ENCODE assay signal across 10 cellular contexts in the genomic region with DNA sequence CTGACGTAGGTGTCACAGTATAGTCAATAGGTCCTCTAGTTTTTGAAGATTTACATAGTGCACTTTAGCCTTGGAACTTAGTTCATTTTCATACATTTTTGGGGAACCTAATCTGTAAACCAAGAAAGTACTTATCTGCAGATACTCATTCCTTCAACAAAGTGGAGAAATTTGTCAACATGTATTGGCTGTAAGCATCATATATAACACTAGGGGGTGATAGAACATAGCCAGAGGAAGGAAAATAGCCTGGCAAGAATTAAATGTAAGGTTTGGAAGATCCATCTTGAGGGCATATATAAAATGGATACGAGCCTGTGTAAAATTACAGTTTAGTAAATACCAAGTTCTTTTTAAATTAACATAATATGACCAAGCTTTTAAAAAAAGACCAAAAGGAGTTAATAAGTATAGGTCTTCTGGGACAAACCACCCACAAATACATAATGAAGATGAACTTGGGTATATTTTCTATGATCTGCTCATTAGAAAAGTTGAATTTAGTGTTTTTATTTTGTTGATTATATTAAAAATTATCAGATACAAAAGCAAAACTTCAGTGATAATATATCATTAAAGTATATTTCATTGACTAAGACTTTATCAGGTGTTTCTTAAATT. TPM values are rescaled to one million over a fixed set of nuclear protein-coding genes. Genes with fewer than 3 reads are reported as not detected.
DNase-seq lines count a peak whose midpoint lies in the region; ATAC-seq and TF ChIP-seq lines count a peak whose summit lies in the region.
"Had no signal": no experiment of that assay in that cellular context is flagged by ENCODE, and none has a peak within 500 bp of the region (broad histone marks: within the 10 kb centered on the region; RNA-seq: fewer than 3 reads in every experiment).

No MANE protein-coding gene starts in this region.

- H3K4me1 ChIP-seq in aorta (ENCODE audit: control insufficient read depth in 1 of 2, insufficient read depth in 2 of 2, low read length in 2 of 2), result peaks cover 0 to 4% of the 10 kb centered on the region in 2 donors
- H3K4me1 ChIP-seq: BLaER1 had no signal

- no peaks in the 10 kb centered on the region for H3K27me3 ChIP-seq in aorta (ENCODE audit: control insufficient read depth in 1 of 2, insufficient read depth in 2 of 2, low read length in 1 of 2)
- H3K27me3 ChIP-seq: BLaER1 had no signal

- H3K36me3 Mint-ChIP-seq in WTC11, result peaks cover 18% of the 10 kb centered on the region
- no peaks in the 10 kb centered on the region for H3K36me3 Mint-ChIP-seq in activated naive CD4-positive, alpha-beta T cell treated with anti-CD3 and anti-CD28 coated beads, Interleukin-2, amount 10 ng/mL, durations not matched to agents 7 days and 5 days

- DNase-seq in NCI-H187 treated with DMSO at 0.1 percent for 48 hours (lab: John Stamatoyannopoulos, UW) (peak; percentile 22), NCI-H187 (lab: John Stamatoyannopoulos, UW) (no peak), NCI-H2029 (lab: John Stamatoyannopoulos, UW) (peak; percentile 29), WTC11 (ENCODE audit: low spot score) (no peak), iPS-NIHi11 (ENCODE audit: low spot score) (peak; percentile 68), aorta (no peak), mucosa of gallbladder (ENCODE audit: low spot score) (no peak)
- no peak for DNase-seq in activated naive CD4-positive, alpha-beta T cell treated with anti-CD3 and anti-CD28 coated beads, Interleukin-2, amount 10 ng/mL, durations not matched to agents 7 days and 5 days

- H3K27ac ChIP-seq in aorta (ENCODE audit: low read depth in 1 of 2, low read length in 2 of 2), result no peak overlapping the region
- H3K27ac ChIP-seq: BLaER1, skin epidermis had no signal

- peaks cover 6% of the 10 kb centered on the region for H3K4me1 Mint-ChIP-seq in WTC11
- no peaks in the 10 kb centered on the region for H3K4me1 Mint-ChIP-seq in activated naive CD4-positive, alpha-beta T cell treated with anti-CD3 and anti-CD28 coated beads, Interleukin-2, amount 10 ng/mL, durations not matched to agents 7 days and 5 days

- H3K36me3 ChIP-seq in aorta (ENCODE audit: control insufficient read depth in 1 of 2, insufficient read depth in 2 of 2, low read length in 1 of 2), result no peaks in the 10 kb centered on the region

- CTCF ChIA-PET in WTC11 (lab: Charles Lee), result interaction anchor here (1.0 to 8.1 kb wide), 2 partner anchors 138 to 149 kb away, joined by 3 to 244 read pairs; no protein-coding TSS in a partner anchor
- CTCF ChIA-PET in activated naive CD4-positive, alpha-beta T cell treated with anti-CD3 and anti-CD28 coated beads, Interleukin-2, amount 10 ng/mL, durations not matched to agents 7 days and 5 days (lab: Charles Lee), result interaction anchor here (0.6 to 7.6 kb wide), 11 partner anchors 9 to 453 kb away, joined by 3 to 320 read pairs (median 3); partner anchors contain the start of gene RPL37A

- TF ChIP-seq CTCF in WTC11 (IDR thresholded peaks at IDR 0.05), result peak; percentile 42; the same call in 1 of the 2 replicates

- ATAC-seq in WTC11 (peak; percentile 73), aorta (ENCODE audit: low FRiP score) (peak; percentile 74)

- POLR2A ChIA-PET in WTC11 (lab: Charles Lee), result no interaction called here

- H3K27me3 Mint-ChIP-seq in WTC11 (ENCODE audit: low read depth), result no peaks in the 10 kb centered on the region
- no peaks in the 10 kb centered on the region for H3K27me3 Mint-ChIP-seq in activated naive CD4-positive, alpha-beta T cell treated with anti-CD3 and anti-CD28 coated beads, Interleukin-2, amount 10 ng/mL, durations not matched to agents 7 days and 5 days

- no peak overlapping the region for H3K4me3 Mint-ChIP-seq in WTC11
- no peak overlapping the region for H3K4me3 Mint-ChIP-seq in activated naive CD4-positive, alpha-beta T cell treated with anti-CD3 and anti-CD28 coated beads, Interleukin-2, amount 10 ng/mL, durations not matched to agents 7 days and 5 days

- WGBS in aorta, 2 donors, result 37% methylated on average over 2 of the region's 2 CpGs

- H3K27ac Mint-ChIP-seq in WTC11, result no peak overlapping the region
- no peak overlapping the region for H3K27ac Mint-ChIP-seq in activated naive CD4-positive, alpha-beta T cell treated with anti-CD3 and anti-CD28 coated beads, Interleukin-2, amount 10 ng/mL, durations not matched to agents 7 days and 5 days

- intact Hi-C loops in aorta (cut with DNase I), result loop anchor here in 1 of 2 donors (1.0 kb wide), 1 partner anchor 149 kb away; no protein-coding TSS in a partner anchor

- H3K4me3 ChIP-seq in aorta (ENCODE audit: low read length in 2 of 2), result no peak overlapping the region
- H3K4me3 ChIP-seq: BLaER1, skin epidermis had no signal

- H3K9me3 ChIP-seq in aorta (ENCODE audit: control insufficient read depth, low read length), result no peaks in the 10 kb centered on the region
- H3K9me3 ChIP-seq: BLaER1 had no signal

- no peaks in the 10 kb centered on the region for H3K9me3 Mint-ChIP-seq in WTC11
- no peaks in the 10 kb centered on the region for H3K9me3 Mint-ChIP-seq in activated naive CD4-positive, alpha-beta T cell treated with anti-CD3 and anti-CD28 coated beads, Interleukin-2, amount 10 ng/mL, durations not matched to agents 7 days and 5 days

TF ChIP-seq in WTC11, 78 proteins besides CTCF, POLR2A, EP300 and RAD21:
- no peak for TF ChIP-seq NFYB (CRISPR knock-in tag; conservative IDR thresholded peaks at IDR 0.05; ENCODE audit: low read depth)
- no peak for TF ChIP-seq ZBTB21 (CRISPR knock-in tag; IDR thresholded peaks at IDR 0.05; ENCODE audit: borderline replicate concordance)
- TF ChIP-seq CREB1 (CRISPR knock-in tag; IDR thresholded peaks at IDR 0.05), result no peak
- TF ChIP-seq ATF3 (CRISPR knock-in tag; conservative IDR thresholded peaks at IDR 0.05), result no peak
- TF ChIP-seq NR2C2 (CRISPR knock-in tag; IDR thresholded peaks at IDR 0.05), result no peak
- TF ChIP-seq NR3C1 (CRISPR knock-in tag; conservative IDR thresholded peaks at IDR 0.05; ENCODE audit: low read depth), result no peak
- TF ChIP-seq PRRX2 (CRISPR knock-in tag; IDR thresholded peaks at IDR 0.05), result no peak
- no peak for TF ChIP-seq ZNF219 (CRISPR knock-in tag; IDR thresholded peaks at IDR 0.05; ENCODE audit: borderline replicate concordance)
- TF ChIP-seq ZNF317 (CRISPR knock-in tag; IDR thresholded peaks at IDR 0.05; ENCODE audit: borderline replicate concordance, low read depth), result no peak
- TF ChIP-seq, protein P1, sequence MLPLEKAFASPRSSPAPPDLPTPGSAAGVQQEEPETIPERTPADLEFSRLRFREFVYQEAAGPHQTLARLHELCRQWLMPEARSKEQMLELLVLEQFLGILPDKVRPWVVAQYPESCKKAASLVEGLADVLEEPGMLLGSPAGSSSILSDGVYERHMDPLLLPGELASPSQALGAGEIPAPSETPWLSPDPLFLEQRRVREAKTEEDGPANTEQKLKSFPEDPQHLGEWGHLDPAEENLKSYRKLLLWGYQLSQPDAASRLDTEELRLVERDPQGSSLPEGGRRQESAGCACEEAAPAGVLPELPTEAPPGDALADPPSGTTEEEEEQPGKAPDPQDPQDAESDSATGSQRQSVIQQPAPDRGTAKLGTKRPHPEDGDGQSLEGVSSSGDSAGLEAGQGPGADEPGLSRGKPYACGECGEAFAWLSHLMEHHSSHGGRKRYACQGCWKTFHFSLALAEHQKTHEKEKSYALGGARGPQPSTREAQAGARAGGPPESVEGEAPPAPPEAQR (CRISPR knock-in tag; IDR thresholded peaks at IDR 0.05), result no peak
- no peak for TF ChIP-seq TP53 (CRISPR knock-in tag; IDR thresholded peaks at IDR 0.05)
- TF ChIP-seq CDX4 (CRISPR knock-in tag; IDR thresholded peaks at IDR 0.05; ENCODE audit: borderline replicate concordance), result no peak
- TF ChIP-seq OVOL2 (CRISPR knock-in tag; IDR thresholded peaks at IDR 0.05; ENCODE audit: borderline replicate concordance), result no peak
- no peak for TF ChIP-seq USF2 (CRISPR knock-in tag; IDR thresholded peaks at IDR 0.05)
- TF ChIP-seq, protein P2, sequence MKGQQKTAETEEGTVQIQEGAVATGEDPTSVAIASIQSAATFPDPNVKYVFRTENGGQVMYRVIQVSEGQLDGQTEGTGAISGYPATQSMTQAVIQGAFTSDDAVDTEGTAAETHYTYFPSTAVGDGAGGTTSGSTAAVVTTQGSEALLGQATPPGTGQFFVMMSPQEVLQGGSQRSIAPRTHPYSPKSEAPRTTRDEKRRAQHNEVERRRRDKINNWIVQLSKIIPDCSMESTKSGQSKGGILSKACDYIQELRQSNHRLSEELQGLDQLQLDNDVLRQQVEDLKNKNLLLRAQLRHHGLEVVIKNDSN (CRISPR knock-in tag; IDR thresholded peaks at IDR 0.05), result no peak
- TF ChIP-seq TCF7 (CRISPR knock-in tag; IDR thresholded peaks at IDR 0.05; ENCODE audit: low read depth), result no peak
- TF ChIP-seq SP1 (CRISPR knock-in tag; conservative IDR thresholded peaks at IDR 0.05), result no peak
- no peak for TF ChIP-seq EMX1 (CRISPR knock-in tag; IDR thresholded peaks at IDR 0.05)

RNA-seq across cellular contexts. Expression of gene RPL37A, which starts 18.2 kb away (rescaled TPM):
- total RNA-seq in WTC11 (2021) (3,135 to 3,488 TPM (median 3,463 TPM) in 3 replicates), aorta (1,000 to 10,000 TPM; 1,684 to 1,766 TPM), mucosa of gallbladder (1,676 TPM)
- polyA plus RNA-seq in aorta, result 1,000 to 10,000 TPM; 4,723 to 6,118 TPM

Comparison
In these comparisons a context has a peak if more than half of its experiments do, and no peak if none do; other contexts are left out.
1. DNase-seq: peak in NCI-H187 treated with DMSO at 0.1 percent for 48 hours (single experiment), NCI-H2029 (single experiment) and iPS-NIHi11 (single experiment); none in NCI-H187 (0 of 2), WTC11 (single experiment), aorta (0 of 2), mucosa of gallbladder (single experiment) and activated naive CD4-positive, alpha-beta T cell treated with anti-CD3 and anti-CD28 coated beads, Interleukin-2, amount 10 ng/mL, durations not matched to agents 7 days and 5 days (single experiment).